ENCODE assay signal across 8 cellular contexts in genomic region chr14:103562385-103563088, GRCh38. TPM values are rescaled to one million over a fixed set of nuclear protein-coding genes. Genes with fewer than 3 reads are reported as not detected.
DNase-seq lines count a peak whose midpoint lies in the region; ATAC-seq, FAIRE-seq and TF ChIP-seq lines count a peak whose summit lies in the region.

Gene BAG5 (minus strand): TSS chr14:103562657. CDS start chr14:103561164, 1,493 bp downstream.
Gene COA8 (plus strand): TSS chr14:103562960. CDS start chr14:103563002, 42 bp downstream.

- H3K9ac ChIP-seq in SU-DHL-6 (ENCODE audit: low read length), result peak within 1 kb of the TSS; percentile 98

- POLR2A ChIA-PET in GM10248 (lab: Yijun Ruan, JAX) (no interaction called here), HEK293 (lab: Yijun Ruan, JAX) (interaction anchor here (0.5 to 2.5 kb wide), 7 partner anchors 9 to 153 kb away, joined by 3 to 8 read pairs (median 4); partner anchors contain the start of genes CKB, TRMT61A, XRCC3 and ZFYVE21)

- no peaks in the 10 kb centered on the region for H3K9me2 ChIP-seq in SU-DHL-6 (replicated peaks; ENCODE audit: insufficient read depth, low read length)

- peak within 1 kb of the TSS; percentile 93 for H3K27ac Mint-ChIP-seq in activated naive CD8-positive, alpha-beta T cell treated with anti-CD3 and anti-CD28 coated beads for 36 hours

- H3K36me3 ChIP-seq in HEK293 (ENCODE audit: control insufficient read depth in 2 of 2, insufficient read depth in 1 of 2, low read length in 2 of 2) (peaks cover 15 to 19% of the 10 kb centered on the region in 2 experiments), SU-DHL-6 (ENCODE audit: low read length) (peaks cover 13% of the 10 kb centered on the region), pancreas (no peaks in the 10 kb centered on the region), thymus (ENCODE audit: control insufficient read depth, insufficient read depth) (peaks cover 12% of the 10 kb centered on the region)

- H4K20me1 ChIP-seq in SU-DHL-6 (ENCODE audit: low read depth, low read length), result peaks cover 19% of the 10 kb centered on the region; the same call in 1 of the 2 replicates

- H3K36me3 Mint-ChIP-seq in activated naive CD8-positive, alpha-beta T cell treated with anti-CD3 and anti-CD28 coated beads for 36 hours, result peaks cover 28% of the 10 kb centered on the region

- peaks cover 5% of the 10 kb centered on the region; the same call in 1 of the 2 replicates for H3F3A ChIP-seq in SU-DHL-6 (ENCODE audit: insufficient read depth)

- peak; percentile 87 to 91 (median 88) for ATAC-seq in pancreas

- peak within 1 kb of the TSS; percentile 99 for H3K4me2 ChIP-seq in SU-DHL-6 (ENCODE audit: low read depth, low read length, poor library complexity, severe bottlenecking)

- H3K4me3 ChIP-seq in HEK293 (ENCODE audit: low read depth, low read length) (peak within 1 kb of the TSS; percentile 100), SU-DHL-6 (ENCODE audit: insufficient read depth, low read length, poor library complexity, severe bottlenecking) (peak within 1 kb of the TSS; percentile 95), pancreas (peak within 1 kb of the TSS; percentile 73 to 100 (median 90)), thymus (ENCODE audit: low read length) (peak within 1 kb of the TSS; percentile 93)

- peaks cover 58% of the 10 kb centered on the region for H3K4me1 Mint-ChIP-seq in activated naive CD8-positive, alpha-beta T cell treated with anti-CD3 and anti-CD28 coated beads for 36 hours

- intact Hi-C loops in head of caudate nucleus (cut with DNase I), result loop anchor here (10.0 kb wide), 1 partner anchor 362 kb away; the partner anchor contains the start of gene TDRD9
- intact Hi-C loops in pancreas (cut with DNase I), result loop anchor here in 1 of 3 donors (10.0 kb wide), 1 partner anchor 352 kb away; no protein-coding TSS in a partner anchor

- no peaks in the 10 kb centered on the region for H3K9me3 Mint-ChIP-seq in activated naive CD8-positive, alpha-beta T cell treated with anti-CD3 and anti-CD28 coated beads for 36 hours

- TF ChIP-seq CTCF in GM10248 (IDR thresholded peaks at IDR 0.05; ENCODE audit: control extremely low read depth, extremely low read depth, low read depth, missing control alignments) (no peak), HEK293 (tag by site-specific recombination; IDR thresholded peaks at IDR 0.05) (peak; percentile 19; the same call in 1 of the 2 replicates), SU-DHL-6 (IDR thresholded peaks at IDR 0.05; ENCODE audit: insufficient read depth, low read length, poor library complexity, severe bottlenecking) (no peak), pancreas (IDR thresholded peaks at IDR 0.05) (no peak)

- peaks cover 92% of the 10 kb centered on the region for H3K79me2 ChIP-seq in SU-DHL-6 (ENCODE audit: insufficient read depth, low read length)

- FAIRE-seq in pancreas (lab: Jason Lieb, UNC), result no peak

- peak within 1 kb of the TSS; percentile 98 for H3K4me3 Mint-ChIP-seq in activated naive CD8-positive, alpha-beta T cell treated with anti-CD3 and anti-CD28 coated beads for 36 hours

- H3K9me3 ChIP-seq in HEK293 (ENCODE audit: control insufficient read depth, insufficient read depth, low read depth, low read length) (no peaks in the 10 kb centered on the region), SU-DHL-6 (ENCODE audit: insufficient read depth, low read length) (no peaks in the 10 kb centered on the region), pancreas (no peaks in the 10 kb centered on the region), thymus (ENCODE audit: control insufficient read depth) (no peaks in the 10 kb centered on the region)

- CTCF ChIA-PET in GM10248 (lab: Yijun Ruan, JAX) (interaction anchor here (0.9 to 2.4 kb wide), 5 partner anchors 10 to 458 kb away, joined by 3 to 7 read pairs (median 3); no protein-coding TSS in a partner anchor), HEK293 (lab: Yijun Ruan, JAX) (interaction anchor here (2.4 kb wide), 1 partner anchor 15 kb away, joined by 11 read pairs; no protein-coding TSS in a partner anchor)

- H3K27ac ChIP-seq in HEK293 (ENCODE audit: extremely low read depth, low read depth, low read length), result peak within 1 kb of the TSS; percentile 96
- H3K27ac ChIP-seq in SU-DHL-6 (ENCODE audit: low read depth, low read length), result peak within 1 kb of the TSS; percentile 85
- H3K27ac ChIP-seq in pancreas, result peak within 1 kb of the TSS; percentile 81 to 94 (median 92)
- peak within 1 kb of the TSS; percentile 99 for H3K27ac ChIP-seq in thymus (ENCODE audit: low read depth)

- H3K27me3 ChIP-seq in SU-DHL-6 (ENCODE audit: low read length), result no peaks in the 10 kb centered on the region
- H3K27me3 ChIP-seq in pancreas, result no peaks in the 10 kb centered on the region
- no peaks in the 10 kb centered on the region for H3K27me3 ChIP-seq in thymus (ENCODE audit: control insufficient read depth, insufficient read depth)

- H3K4me1 ChIP-seq in HEK293 (ENCODE audit: control insufficient read depth, insufficient read depth, low read length) (peaks cover 32% of the 10 kb centered on the region), pancreas (peaks cover 11 to 36% (median 13%) of the 10 kb centered on the region in 3 donors), thymus (ENCODE audit: control insufficient read depth, insufficient read depth, low read length) (peaks cover 9% of the 10 kb centered on the region)

- H2AFZ ChIP-seq in SU-DHL-6 (ENCODE audit: low read depth, low read length, severe bottlenecking), result peak within 1 kb of the TSS; percentile 87

- H3K27me3 Mint-ChIP-seq in activated naive CD8-positive, alpha-beta T cell treated with anti-CD3 and anti-CD28 coated beads for 36 hours, result no peaks in the 10 kb centered on the region

- peak; percentile 96 for DNase-seq in GM10248 (ENCODE audit: extremely low spot score)
- peak; percentile 66 for DNase-seq in MV-4-11 (lab: John Stamatoyannopoulos, UW)
- peak; percentile 92 for DNase-seq in activated naive CD8-positive, alpha-beta T cell treated with anti-CD3 and anti-CD28 coated beads for 36 hours
- DNase-seq in head of caudate nucleus, result peak; percentile 68 to 95 (median 89)
- peak; percentile 80 to 95 (median 85) for DNase-seq in pancreas

- WGBS in pancreas, 2 donors, result 0 to 1% methylated on average over 73 to 100 of the region's 100 CpGs
- WGBS in thymus, result under 1% methylated on average over 100 of the region's 100 CpGs

TF ChIP-seq in HEK293, 187 proteins besides CTCF, POLR2A, EP300 and RAD21 (continues in another document):
- TF ChIP-seq ZBTB6 (tag by site-specific recombination; IDR thresholded peaks at IDR 0.05) (no peak; the same call in 1 of the 2 replicates), ZIC2 (tag by site-specific recombination; IDR thresholded peaks at IDR 0.05) (peak; percentile 59), EGR2 (tag by site-specific recombination; IDR thresholded peaks at IDR 0.05; ENCODE audit: low read depth) (peak; percentile 53; the same call in 1 of the 2 replicates), ZNF404 (tag by site-specific recombination; IDR thresholded peaks at IDR 0.05) (no peak), ZNF341 (tag by site-specific recombination; IDR thresholded peaks at IDR 0.05; ENCODE audit: low read depth) (no peak; the same call in 1 of the 2 replicates), ATF2 (tag by site-specific recombination; IDR thresholded peaks at IDR 0.05; ENCODE audit: low read depth) (no peak)

RNA-seq across cellular contexts. Expression of gene BAG5, which starts in this region (rescaled TPM):
- 10 to 100 TPM; 36.3 to 38.9 TPM for total RNA-seq in activated naive CD8-positive, alpha-beta T cell treated with anti-CD3 and anti-CD28 coated beads for 36 hours
- total RNA-seq in pancreas, result 10 to 100 TPM in 3 of 6 donors, 1 to 10 TPM in 3; 6.4 to 13.4 (median 10.0) TPM
- polyA plus RNA-seq in pancreas (1 to 10 TPM; 3.6 to 8.5 TPM), thymus (12.5 TPM)

RNA-seq across cellular contexts. Expression of gene COA8, which starts in this region (rescaled TPM):
- total RNA-seq in activated naive CD8-positive, alpha-beta T cell treated with anti-CD3 and anti-CD28 coated beads for 36 hours, result 10 to 100 TPM; 42.9 to 44.2 TPM
- 10 to 100 TPM; 17.0 to 28.7 (median 23.9) TPM for total RNA-seq in pancreas
- polyA plus RNA-seq in pancreas (10 to 100 TPM; 28.0 to 31.7 TPM), thymus (39.2 TPM)

Comparison
In these comparisons a context has a peak if more than half of its experiments do, and no peak if none do; other contexts are left out.
1. Peak in every context shown above with its lines: DNase-seq, ATAC-seq, H3K4me3 ChIP-seq and H3K27ac ChIP-seq.